In the genomic region with DNA sequence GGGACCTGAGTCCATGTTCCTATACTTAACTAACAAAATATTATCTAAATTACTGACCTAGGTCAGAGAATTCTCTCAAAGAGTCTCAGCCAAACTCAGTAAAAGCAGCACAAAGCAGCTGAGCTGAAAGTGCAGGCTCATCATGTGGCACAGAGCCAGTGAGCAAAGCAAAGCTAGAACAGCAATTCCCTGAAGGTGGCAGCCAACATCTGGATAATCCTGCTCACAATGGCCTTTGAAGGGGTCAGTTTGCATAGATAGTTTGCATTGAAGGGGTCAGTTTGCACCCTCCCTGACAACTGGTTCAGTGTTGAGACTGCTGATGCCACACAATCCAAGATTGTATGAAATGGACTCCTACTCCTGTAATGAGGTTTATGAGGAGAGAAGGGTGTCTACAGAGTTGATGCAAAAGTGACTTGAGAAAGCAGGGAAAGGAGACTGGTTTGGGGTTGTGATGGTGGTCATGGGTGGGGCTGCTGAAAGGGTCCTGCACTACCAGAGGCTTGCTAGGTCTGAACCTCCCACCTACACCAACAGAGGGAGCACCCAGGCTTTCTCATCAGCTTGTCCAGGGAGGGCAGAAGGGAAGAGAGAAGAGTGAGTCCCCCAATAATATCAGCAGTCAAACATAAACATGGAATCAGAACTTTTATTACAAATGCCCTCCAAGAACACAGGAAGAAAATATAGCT, we compare ENCODE assay signal across 8 cellular contexts. TPM values are rescaled to one million over a fixed set of nuclear protein-coding genes. Genes with fewer than 3 reads are reported as not detected.
DNase-seq lines count a peak whose midpoint lies in the region; ATAC-seq and TF ChIP-seq lines count a peak whose summit lies in the region.
"Had no signal": no experiment of that assay in that cellular context is flagged by ENCODE, and none has a peak within 500 bp of the region (broad histone marks: within the 10 kb centered on the region; RNA-seq: fewer than 3 reads in every experiment).

No MANE protein-coding gene starts in this region.

- H3F3A ChIP-seq in SU-DHL-6 (ENCODE audit: insufficient read depth), result no peaks in the 10 kb centered on the region

- no peaks in the 10 kb centered on the region for H3K9me3 ChIP-seq in SU-DHL-6 (ENCODE audit: insufficient read depth, low read length)
- H3K9me3 ChIP-seq in neuronal stem cell (replicated peaks in 1 of 2; ENCODE audit: control insufficient read depth in 2 of 2, insufficient read depth in 1 of 2, low read depth in 1 of 2, low read length in 2 of 2), result no peaks in the 10 kb centered on the region
- H3K9me3 ChIP-seq: mucosa of descending colon had no signal

- DNase-seq in neuronal stem cell (ENCODE audit: low spot score), result no peak
- DNase-seq in cortex of kidney (lab: John Stamatoyannopoulos, UW), result no peak
- no peak for DNase-seq in stimulated activated CD4-positive, alpha-beta T cell treated with anti-CD3 and anti-CD28 coated beads, Interleukin-15, amount 100 ng/mL, for 24 hours
- DNase-seq in AML-193 (lab: John Stamatoyannopoulos, UW), result no peak

- H3K27me3 ChIP-seq in SU-DHL-6 (ENCODE audit: low read length), result no peaks in the 10 kb centered on the region
- H3K27me3 ChIP-seq in neuronal stem cell (ENCODE audit: control insufficient read depth in 3 of 3, insufficient read depth in 3 of 3, low read depth in 1 of 3, low read length in 3 of 3), result no peaks in the 10 kb centered on the region

- H3K36me3 ChIP-seq in SU-DHL-6 (ENCODE audit: low read length) (no peaks in the 10 kb centered on the region), neuronal stem cell (replicated peaks in 1 of 2; ENCODE audit: control insufficient read depth in 2 of 2, insufficient read depth in 2 of 2, low read length in 2 of 2) (no peaks in the 10 kb centered on the region)

- H3K9me2 ChIP-seq in SU-DHL-6 (replicated peaks; ENCODE audit: insufficient read depth, low read length), result no peaks in the 10 kb centered on the region

- H2BK12ac ChIP-seq in neuronal stem cell (ENCODE audit: low read length), result no peak overlapping the region

- ATAC-seq in GM19035 (IDR thresholded peaks at IDR 0.05; ENCODE audit: unreplicated experiment) (peak; percentile 47), HG02973 (IDR thresholded peaks at IDR 0.05; ENCODE audit: unreplicated experiment) (peak; percentile 45)
- ATAC-seq: mucosa of descending colon had no signal

- H3K27ac ChIP-seq in SU-DHL-6 (ENCODE audit: low read depth, low read length), result no peak overlapping the region
- H3K27ac ChIP-seq in neuronal stem cell (replicated peaks; ENCODE audit: low read length), result no peak overlapping the region

- H2AK5ac ChIP-seq in neuronal stem cell (ENCODE audit: low read depth, low read length), result no peak overlapping the region

- no peak overlapping the region for H3K9ac ChIP-seq in SU-DHL-6 (ENCODE audit: low read length)
- no peak overlapping the region for H3K9ac ChIP-seq in neuronal stem cell (ENCODE audit: low read depth, low read length, poor library complexity)

- H3K18ac ChIP-seq in neuronal stem cell (ENCODE audit: low read length), result no peak overlapping the region

- H3K4ac ChIP-seq in neuronal stem cell (ENCODE audit: low read length), result no peak overlapping the region

- H3K79me1 ChIP-seq in neuronal stem cell (ENCODE audit: low read depth, low read length), result no peaks in the 10 kb centered on the region

- TF ChIP-seq CTCF in SU-DHL-6 (IDR thresholded peaks at IDR 0.05; ENCODE audit: insufficient read depth, low read length, poor library complexity, severe bottlenecking), result peak; percentile 15

- H4K91ac ChIP-seq in neuronal stem cell (ENCODE audit: low read depth, low read length, poor library complexity), result no peak overlapping the region

- H2BK5ac ChIP-seq in neuronal stem cell (ENCODE audit: low read length), result no peak overlapping the region

- no peak overlapping the region for H4K8ac ChIP-seq in neuronal stem cell (ENCODE audit: low read depth, low read length)

- H3K4me1 ChIP-seq in neuronal stem cell (ENCODE audit: control insufficient read depth in 2 of 2, insufficient read depth in 1 of 2, low read depth in 1 of 2, low read length in 2 of 2), result peaks cover 0 to 4% of the 10 kb centered on the region in 2 donors

- H3K14ac ChIP-seq in neuronal stem cell (ENCODE audit: low read length), result no peak overlapping the region

- H2AFZ ChIP-seq in SU-DHL-6 (ENCODE audit: low read depth, low read length, severe bottlenecking) (no peak overlapping the region), neuronal stem cell (ENCODE audit: low read length) (peak overlapping the region; percentile 4)

- no peaks in the 10 kb centered on the region for H3K79me2 ChIP-seq in SU-DHL-6 (ENCODE audit: insufficient read depth, low read length)

- no peak overlapping the region for H3K4me3 ChIP-seq in SU-DHL-6 (ENCODE audit: insufficient read depth, low read length, poor library complexity, severe bottlenecking)
- H3K4me3 ChIP-seq in neuronal stem cell (ENCODE audit: low read length in 2 of 2), result no peak overlapping the region
- H3K4me3 ChIP-seq: mucosa of descending colon had no signal

- no peaks in the 10 kb centered on the region for H4K20me1 ChIP-seq in SU-DHL-6 (ENCODE audit: low read depth, low read length)

- H2BK120ac ChIP-seq in neuronal stem cell (ENCODE audit: low read depth, low read length), result no peak overlapping the region

- H3K23ac ChIP-seq in neuronal stem cell (ENCODE audit: low read depth, low read length, poor library complexity), result no peak overlapping the region

- no peak overlapping the region for H2BK15ac ChIP-seq in neuronal stem cell (ENCODE audit: low read length)

- H3K4me2 ChIP-seq in SU-DHL-6 (ENCODE audit: low read depth, low read length, poor library complexity, severe bottlenecking) (no peak overlapping the region), neuronal stem cell (ENCODE audit: insufficient read depth, low read length, poor library complexity, severe bottlenecking) (no peak overlapping the region)

RNA-seq across cellular contexts. Expression of a gene that starts 39.7 kb away (rescaled TPM):
- 3.2 TPM for polyA plus RNA-seq in neuronal stem cell (2013, experiment 1 of 2)
- polyA plus RNA-seq in neuronal stem cell (2013, experiment 2 of 2), result 3.0 TPM
